Comparison of ENCODE assay signal across 13 cellular contexts in genomic region chr10:517872-518475, GRCh38.
"Had no signal": no experiment of that assay in that cellular context is flagged by ENCODE, and none has a peak within 500 bp of the region (broad histone marks: within the 10 kb centered on the region; RNA-seq: fewer than 3 reads in every experiment).

No MANE protein-coding gene starts in this region.

- H3K9me3 ChIP-seq: lower lobe of right lung, transverse colon had no signal

- H3K4me3 ChIP-seq: lower lobe of right lung, skin epidermis, transverse colon had no signal

- H3K4me1 Mint-ChIP-seq: activated naive CD8-positive, alpha-beta T cell treated with anti-CD3 and anti-CD28 coated beads, Interleukin-2, amount 50 U/mL, for 24 hours had no signal

- H3K36me3 Mint-ChIP-seq: naive thymus-derived CD4-positive, alpha-beta T cell had no signal

- H3K4me3 Mint-ChIP-seq: activated naive CD8-positive, alpha-beta T cell treated with anti-CD3 and anti-CD28 coated beads, Interleukin-2, amount 50 U/mL, for 24 hours; activated T-cell treated with anti-CD3 and anti-CD28 coated beads, Interleukin-2, amount 50 U/mL, for 4 hours; naive thymus-derived CD4-positive, alpha-beta T cell had no signal

- ATAC-seq: activated naive CD8-positive, alpha-beta T cell treated with anti-CD3 and anti-CD28 coated beads, Interleukin-2, amount 50 U/mL, for 24 hours; activated T-cell treated with anti-CD3 and anti-CD28 coated beads, Interleukin-2, amount 50 U/mL, for 4 hours; lower lobe of right lung; naive thymus-derived CD4-positive, alpha-beta T cell had no signal

- H3K4me1 ChIP-seq: lower lobe of right lung had no signal

- H3K9me3 Mint-ChIP-seq: activated naive CD8-positive, alpha-beta T cell treated with anti-CD3 and anti-CD28 coated beads, Interleukin-2, amount 50 U/mL, for 24 hours; activated T-cell treated with anti-CD3 and anti-CD28 coated beads, Interleukin-2, amount 50 U/mL, for 4 hours; naive thymus-derived CD4-positive, alpha-beta T cell had no signal

- H3K27ac ChIP-seq: lower lobe of right lung, skin epidermis, transverse colon had no signal

- DNase-seq: activated CD4-positive, alpha-beta T cell treated with anti-CD3 and anti-CD28 coated beads for 1 hour; activated CD4-positive, alpha-beta T cell treated with anti-CD3 and anti-CD28 coated beads, Interleukin-2, amount 50 U/mL, for 48 hours; activated naive CD8-positive, alpha-beta T cell treated with anti-CD3 and anti-CD28 coated beads, Interleukin-2, amount 50 U/mL, for 24 hours; activated T-cell treated with anti-CD3 and anti-CD28 coated beads, Interleukin-2, amount 50 U/mL, for 4 hours; central memory CD4-positive, alpha-beta T cell; lower lobe of right lung; midbrain; naive thymus-derived CD4-positive, alpha-beta T cell; occipital lobe; SW 1271; T-helper 9 cell; transverse colon had no signal

- H3K27ac Mint-ChIP-seq: activated naive CD8-positive, alpha-beta T cell treated with anti-CD3 and anti-CD28 coated beads, Interleukin-2, amount 50 U/mL, for 24 hours; naive thymus-derived CD4-positive, alpha-beta T cell had no signal

- H3K27me3 ChIP-seq: transverse colon had no signal

- H3K36me3 ChIP-seq: transverse colon had no signal
